8 cellular contexts compared by ENCODE assay signal in the genomic region with DNA sequence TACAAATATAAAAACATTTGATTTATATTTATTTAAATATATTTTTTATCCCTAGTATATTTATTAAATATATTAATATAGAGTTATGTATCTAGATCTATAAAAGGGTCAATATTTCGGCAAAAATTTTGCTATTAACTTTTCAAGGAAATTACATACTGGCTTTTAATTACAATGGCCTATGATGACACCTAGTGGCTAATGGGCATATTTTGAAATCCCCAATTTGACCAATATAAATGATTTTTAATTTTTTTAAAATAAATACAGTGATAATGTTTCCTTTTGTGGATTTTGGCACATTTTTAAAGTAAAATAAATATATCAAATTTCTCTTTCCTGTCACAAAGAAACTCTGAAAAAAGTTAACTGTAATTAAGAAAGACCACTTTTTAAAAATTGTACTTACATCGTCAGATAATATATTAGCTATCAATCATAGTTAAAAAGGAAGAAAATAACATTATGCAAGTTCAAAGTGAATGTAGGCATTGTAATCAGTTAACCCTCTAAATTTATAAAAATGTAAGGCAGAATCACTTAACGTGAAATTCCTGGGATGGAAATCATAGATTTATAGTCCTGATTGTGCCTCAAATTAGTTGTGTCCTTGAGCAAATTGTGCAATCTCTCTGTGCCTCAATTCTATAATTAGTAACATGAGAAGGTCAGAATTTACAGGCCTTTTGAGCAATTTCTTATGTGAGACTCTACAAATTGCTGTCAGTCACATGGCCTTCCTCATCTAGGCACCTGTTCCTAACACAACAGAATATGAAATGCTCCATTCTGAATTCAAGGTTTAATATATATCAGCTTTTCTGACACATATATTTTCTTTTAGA. TPM values are rescaled to one million over a fixed set of nuclear protein-coding genes. Genes with fewer than 3 reads are reported as not detected.
DNase-seq lines count a peak whose midpoint lies in the region; ATAC-seq, FAIRE-seq and TF ChIP-seq lines count a peak whose summit lies in the region.

No MANE protein-coding gene starts in this region.

- peaks cover 15% of the 10 kb centered on the region for H3K4me1 Mint-ChIP-seq in activated CD4-positive, alpha-beta memory T cell treated with anti-CD3 and anti-CD28 coated beads, Interleukin-2, amount 10 ng/mL, durations not matched to agents 7 days and 5 days
- H3K4me1 Mint-ChIP-seq in activated CD8-positive, alpha-beta memory T cell treated with anti-CD3 and anti-CD28 coated beads, Interleukin-2, amount 10 ng/mL, durations not matched to agents 7 days and 5 days = peaks cover 21% of the 10 kb centered on the region

- FAIRE-seq in A549 (lab: Jason Lieb, UNC) = no peak

- TF ChIP-seq RAD21 in A549 (conservative IDR thresholded peaks at IDR 0.05 in 1 of 2, IDR thresholded peaks at IDR 0.05 in 1 of 2) = peak; percentile 73 to 89

- no peak overlapping the region for H3K4me2 ChIP-seq in A549

- H3K4me3 Mint-ChIP-seq in activated CD4-positive, alpha-beta memory T cell treated with anti-CD3 and anti-CD28 coated beads, Interleukin-2, amount 10 ng/mL, durations not matched to agents 7 days and 5 days = no peak overlapping the region
- H3K4me3 Mint-ChIP-seq in activated CD8-positive, alpha-beta memory T cell treated with anti-CD3 and anti-CD28 coated beads, Interleukin-2, amount 10 ng/mL, durations not matched to agents 7 days and 5 days = no peak overlapping the region

- H3K4me3 ChIP-seq in A549 (no peak overlapping the region), foreskin fibroblast (ENCODE audit: low read depth in 1 of 2, low read length in 2 of 2) (no peak overlapping the region)

- WGBS in A549 (ENCODE audit: missing lambda C conversion rate) = 53% methylated on average over 3 of the region's 3 CpGs

- ATAC-seq in A549 (no peak), GM21381 (IDR thresholded peaks at IDR 0.05; ENCODE audit: unreplicated experiment) (peak; percentile 17), GM21717 (IDR thresholded peaks at IDR 0.05; ENCODE audit: unreplicated experiment) (no peak), GM21576 (IDR thresholded peaks at IDR 0.05; ENCODE audit: unreplicated experiment) (no peak)
- ATAC-seq in activated CD8-positive, alpha-beta memory T cell treated with anti-CD3 and anti-CD28 coated beads, Interleukin-2, amount 10 ng/mL, durations not matched to agents 7 days and 5 days = no peak

- TF ChIP-seq CTCF in A549 (IDR thresholded peaks at IDR 0.05) (peak; percentile 74), RWPE1 (conservative IDR thresholded peaks at IDR 0.05; ENCODE audit: low read depth) (peak; percentile 43; the same call in 1 of the 2 replicates), foreskin fibroblast (IDR thresholded peaks at IDR 0.05; ENCODE audit: low read depth, low read length) (peak; percentile 35)

- no peak overlapping the region for H3K27ac Mint-ChIP-seq in activated CD4-positive, alpha-beta memory T cell treated with anti-CD3 and anti-CD28 coated beads, Interleukin-2, amount 10 ng/mL, durations not matched to agents 7 days and 5 days
- H3K27ac Mint-ChIP-seq in activated CD8-positive, alpha-beta memory T cell treated with anti-CD3 and anti-CD28 coated beads, Interleukin-2, amount 10 ng/mL, durations not matched to agents 7 days and 5 days = no peak overlapping the region

- CTCF ChIA-PET in A549 (lab: Yijun Ruan, JAX) = interaction anchor here (0.6 to 2.9 kb wide), 9 partner anchors 18 to 336 kb away, joined by 3 to 19 read pairs (median 3); no protein-coding TSS in a partner anchor
- CTCF ChIA-PET in RWPE1 (lab: Yijun Ruan, JAX) = interaction anchor here (0.6 to 2.3 kb wide), 3 partner anchors 8 to 1583 kb away, joined by 3 to 12 read pairs (median 3); no protein-coding TSS in a partner anchor
- CTCF ChIA-PET in activated CD4-positive, alpha-beta memory T cell treated with anti-CD3 and anti-CD28 coated beads, Interleukin-2, amount 10 ng/mL, durations not matched to agents 7 days and 5 days (lab: Charles Lee) = interaction anchor here (1.2 to 3.1 kb wide), 5 partner anchors 27 to 136 kb away, joined by 3 to 48 read pairs (median 5); no protein-coding TSS in a partner anchor
- CTCF ChIA-PET in activated CD8-positive, alpha-beta memory T cell treated with anti-CD3 and anti-CD28 coated beads, Interleukin-2, amount 10 ng/mL, durations not matched to agents 7 days and 5 days (lab: Charles Lee) = interaction anchor here (0.6 to 2.8 kb wide), 8 partner anchors 17 to 567 kb away, joined by 3 to 27 read pairs (median 4); no protein-coding TSS in a partner anchor

- POLR2A ChIA-PET in A549 (lab: Yijun Ruan, JAX) = no interaction called here
- POLR2A ChIA-PET in RWPE1 (lab: Yijun Ruan, JAX; ENCODE audit: low non-redundant PET) = no interaction called here
- POLR2A ChIA-PET in activated CD4-positive, alpha-beta memory T cell treated with anti-CD3 and anti-CD28 coated beads, Interleukin-2, amount 10 ng/mL, durations not matched to agents 7 days and 5 days (lab: Charles Lee) = no interaction called here

- no peak for TF ChIP-seq EP300 in A549 (IDR thresholded peaks at IDR 0.05)

- H3K36me3 Mint-ChIP-seq in activated CD4-positive, alpha-beta memory T cell treated with anti-CD3 and anti-CD28 coated beads, Interleukin-2, amount 10 ng/mL, durations not matched to agents 7 days and 5 days (ENCODE audit: low read depth) = no peaks in the 10 kb centered on the region
- H3K36me3 Mint-ChIP-seq in activated CD8-positive, alpha-beta memory T cell treated with anti-CD3 and anti-CD28 coated beads, Interleukin-2, amount 10 ng/mL, durations not matched to agents 7 days and 5 days = no peaks in the 10 kb centered on the region

- DNase-seq in A549 (ENCODE audit: low read depth in 1 of 2, low spot score in 1 of 2) (peak; percentile 21 to 29), RWPE1 (ENCODE audit: low spot score) (peak; percentile 31), foreskin fibroblast (peak in 1 of 2 donors; percentile 63)
- no peak for DNase-seq in activated CD4-positive, alpha-beta memory T cell treated with anti-CD3 and anti-CD28 coated beads, Interleukin-2, amount 10 ng/mL, durations not matched to agents 7 days and 5 days
- DNase-seq in activated CD8-positive, alpha-beta memory T cell treated with anti-CD3 and anti-CD28 coated beads, Interleukin-2, amount 10 ng/mL, durations not matched to agents 7 days and 5 days = no peak

- no peaks in the 10 kb centered on the region for H3K9me3 ChIP-seq in A549

- H3K9me3 Mint-ChIP-seq in activated CD4-positive, alpha-beta memory T cell treated with anti-CD3 and anti-CD28 coated beads, Interleukin-2, amount 10 ng/mL, durations not matched to agents 7 days and 5 days = no peaks in the 10 kb centered on the region
- H3K9me3 Mint-ChIP-seq in activated CD8-positive, alpha-beta memory T cell treated with anti-CD3 and anti-CD28 coated beads, Interleukin-2, amount 10 ng/mL, durations not matched to agents 7 days and 5 days (ENCODE audit: low read depth) = no peaks in the 10 kb centered on the region

- H3K4me1 ChIP-seq in A549 = 0 out of 3 replicates have a peak, but pooled peaks cover 3% of the 10 kb centered on the region

- no peak overlapping the region for H3K27ac ChIP-seq in A549
- no peak overlapping the region for H3K27ac ChIP-seq in RWPE1

- no peak for TF ChIP-seq POLR2A in A549 (IDR thresholded peaks at IDR 0.05; ENCODE audit: low read length)

- peaks cover 1% of the 10 kb centered on the region for H3K27me3 Mint-ChIP-seq in activated CD4-positive, alpha-beta memory T cell treated with anti-CD3 and anti-CD28 coated beads, Interleukin-2, amount 10 ng/mL, durations not matched to agents 7 days and 5 days
- H3K27me3 Mint-ChIP-seq in activated CD8-positive, alpha-beta memory T cell treated with anti-CD3 and anti-CD28 coated beads, Interleukin-2, amount 10 ng/mL, durations not matched to agents 7 days and 5 days = no peaks in the 10 kb centered on the region

TF ChIP-seq in A549, 52 proteins besides CTCF, POLR2A, EP300 and RAD21:
- no peak for TF ChIP-seq BHLHE40 (IDR thresholded peaks at IDR 0.05; ENCODE audit: low read depth, low read length)
- peak in 1 of 2 experiments; percentile 44; a peak in 2 of 4 replicates for TF ChIP-seq CEBPB (IDR thresholded peaks at IDR 0.05)
- TF ChIP-seq CHD4 (IDR thresholded peaks at IDR 0.05; ENCODE audit: borderline replicate concordance) = no peak
- TF ChIP-seq SMC3 (IDR thresholded peaks at IDR 0.05) = peak; percentile 88

RNA-seq across cellular contexts. Expression of gene RGS13, which starts 25.6 kb away (rescaled TPM):
- polyA plus RNA-seq in A549 (2011; rRNA removed) (not detected in 2 replicates), A549 (2017; fragmentation: RNase III; extraction: RNeasy Plus Mini Kit Qiagen cat#74134 plus additional on column Dnase treatment) (not detected in 3 replicates)
- polyA plus RNA-seq in A549 (2012; cell fraction: cytosol; rRNA removed) = not detected in 2 replicates
- not detected in 2 replicates for polyA plus RNA-seq in A549 (2012; cell fraction: nucleus; rRNA removed)
- not detected in 2 replicates for polyA minus RNA-seq in A549 (2011; rRNA and poly(A)+ RNA removed)
- not detected for total RNA-seq in activated CD4-positive, alpha-beta memory T cell treated with anti-CD3 and anti-CD28 coated beads, Interleukin-2, amount 10 ng/mL, durations not matched to agents 7 days and 5 days
- under 1 TPM; 0.12 to 0.37 TPM for total RNA-seq in activated CD8-positive, alpha-beta memory T cell treated with anti-CD3 and anti-CD28 coated beads, Interleukin-2, amount 10 ng/mL, durations not matched to agents 7 days and 5 days

RNA-seq across cellular contexts. Expression of gene RGS1, which starts 34.8 kb away (rescaled TPM):
- polyA plus RNA-seq in A549 (2011; rRNA removed) (not detected in 2 replicates), A549 (2017; fragmentation: RNase III; extraction: RNeasy Plus Mini Kit Qiagen cat#74134 plus additional on column Dnase treatment) (not detected in 3 replicates)
- polyA plus RNA-seq in A549 (2012; cell fraction: cytosol; rRNA removed) = not detected in 2 replicates
- not detected in 2 replicates for polyA plus RNA-seq in A549 (2012; cell fraction: nucleus; rRNA removed)
- polyA minus RNA-seq in A549 (2011; rRNA and poly(A)+ RNA removed) = not detected in 2 replicates
- 10 to 100 TPM; 67.3 to 69.2 TPM for total RNA-seq in activated CD4-positive, alpha-beta memory T cell treated with anti-CD3 and anti-CD28 coated beads, Interleukin-2, amount 10 ng/mL, durations not matched to agents 7 days and 5 days
- 10 to 100 TPM; 27.1 to 35.7 TPM for total RNA-seq in activated CD8-positive, alpha-beta memory T cell treated with anti-CD3 and anti-CD28 coated beads, Interleukin-2, amount 10 ng/mL, durations not matched to agents 7 days and 5 days

Comparison
In these comparisons a context has a peak if more than half of its experiments do, and no peak if none do; other contexts are left out.
1. DNase-seq: peak in A549 (2 of 2) and RWPE1 (single experiment); none in activated CD4-positive, alpha-beta memory T cell treated with anti-CD3 and anti-CD28 coated beads, Interleukin-2, amount 10 ng/mL, durations not matched to agents 7 days and 5 days (single experiment) and activated CD8-positive, alpha-beta memory T cell treated with anti-CD3 and anti-CD28 coated beads, Interleukin-2, amount 10 ng/mL, durations not matched to agents 7 days and 5 days (single experiment).
2. Peak in every context shown above with its lines, with median percentiles within 50 percentile points of each other: CTCF ChIP-seq.